Comparison of ENCODE assay signal across 9 cellular contexts in the genomic region with DNA sequence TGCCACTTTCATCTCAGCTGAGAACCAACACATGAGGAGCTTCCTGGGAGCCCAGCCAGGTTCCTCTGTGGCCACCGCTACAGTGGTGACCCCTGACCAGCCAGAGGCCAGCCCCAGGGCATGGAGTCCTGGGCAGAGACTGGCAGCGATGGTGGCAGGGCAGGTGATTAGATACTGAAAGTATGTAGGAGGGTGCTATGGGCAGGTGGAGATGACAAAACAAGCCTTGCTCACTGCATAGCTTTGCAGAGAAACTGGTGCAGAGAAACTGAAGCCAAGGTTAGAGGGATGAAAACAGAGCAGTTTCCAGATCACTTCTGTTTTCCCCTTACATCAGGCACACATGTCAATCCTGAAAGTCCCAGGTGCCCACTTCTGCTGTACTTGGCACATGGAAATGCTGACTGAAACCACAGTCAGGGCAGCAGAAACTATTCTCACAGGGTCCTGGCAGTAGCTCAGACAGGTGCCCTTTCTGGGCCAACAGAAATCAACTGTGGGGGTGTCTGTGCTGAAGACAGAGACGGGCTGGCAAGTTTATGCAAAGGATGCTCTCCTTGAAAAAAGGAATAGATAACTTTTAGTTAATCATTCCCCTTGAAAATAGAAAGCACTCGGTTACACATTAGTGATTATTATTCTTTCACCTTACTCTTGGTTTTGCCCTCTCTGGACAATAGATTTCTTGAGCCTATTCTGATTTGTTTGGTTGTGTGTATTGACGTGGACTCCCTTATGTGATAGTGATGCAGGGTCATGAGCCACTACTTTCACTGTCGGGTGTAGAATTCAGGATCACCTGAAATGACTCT.
A peak's percentile ranks its signal among the peaks of the same experiment; 100 is the strongest.
DNase-seq lines count a peak whose midpoint lies in the region; ATAC-seq and TF ChIP-seq lines count a peak whose summit lies in the region.
"Had no signal": no experiment of that assay in that cellular context is flagged by ENCODE, and none has a peak within 500 bp of the region (broad histone marks: within the 10 kb centered on the region; RNA-seq: fewer than 3 reads in every experiment).

No MANE protein-coding gene starts in this region.

- peak; percentile 94 for ATAC-seq in GM18517 (IDR thresholded peaks at IDR 0.05; ENCODE audit: unreplicated experiment)
- peak; percentile 75 for ATAC-seq in GM21515 (IDR thresholded peaks at IDR 0.05; ENCODE audit: unreplicated experiment)
- peak; percentile 66 for ATAC-seq in HG03469 (IDR thresholded peaks at IDR 0.05; ENCODE audit: unreplicated experiment)

- 46% methylated on average over 6 of the region's 6 CpGs for WGBS in liver

- H3K27ac ChIP-seq in liver (ENCODE audit: low read depth in 1 of 2, low read length in 2 of 2), result no peak overlapping the region

- H3K4me3 ChIP-seq in liver (ENCODE audit: low read depth in 1 of 3, low read length in 3 of 3), result no peak overlapping the region

- H3K9me3 ChIP-seq in liver (ENCODE audit: control insufficient read depth in 4 of 4, low read length in 3 of 4), result no peaks in the 10 kb centered on the region

- no peak for TF ChIP-seq CTCF in liver (IDR thresholded peaks at IDR 0.05; ENCODE audit: low read depth, low read length, missing input control)

- H3K9ac ChIP-seq in liver (ENCODE audit: low read depth in 1 of 2, low read length in 2 of 2), result no peak overlapping the region

- no peaks in the 10 kb centered on the region for H3K36me3 ChIP-seq in liver (ENCODE audit: control insufficient read depth in 4 of 4, insufficient read depth in 3 of 4, low read depth in 1 of 4, low read length in 3 of 4)

- peaks cover 0 to 11% (median 5%) of the 10 kb centered on the region in 4 donors for H3K4me1 ChIP-seq in liver (ENCODE audit: control insufficient read depth in 4 of 4, insufficient read depth in 4 of 4, low read length in 3 of 4)

- H3K27me3 ChIP-seq in liver (ENCODE audit: control insufficient read depth in 4 of 4, insufficient read depth in 4 of 4, low read length in 3 of 4), result no peaks in the 10 kb centered on the region

- DNase-seq in Kasumi-1 (lab: John Stamatoyannopoulos, UW) (no peak), NCI-H146 treated with DMSO at 0.1 percent for 48 hours (lab: John Stamatoyannopoulos, UW; ENCODE audit: unreplicated experiment) (no peak), COR-L47 (lab: John Stamatoyannopoulos, UW) (no peak), activated gamma-delta T cell treated with Interleukin-2 at 50 U/mL for 16 hours (no peak)
- DNase-seq: activated CD4-positive, alpha-beta T cell treated with anti-CD3 and anti-CD28 coated beads, Interleukin-2, amount 50 U/mL, for 48 hours had no signal

- TF ChIP-seq RAD21 in liver (IDR thresholded peaks at IDR 0.05), result peak; percentile 56 to 67

TF ChIP-seq in liver, 16 proteins besides CTCF, POLR2A, EP300 and RAD21:
- TF ChIP-seq, protein P1, sequence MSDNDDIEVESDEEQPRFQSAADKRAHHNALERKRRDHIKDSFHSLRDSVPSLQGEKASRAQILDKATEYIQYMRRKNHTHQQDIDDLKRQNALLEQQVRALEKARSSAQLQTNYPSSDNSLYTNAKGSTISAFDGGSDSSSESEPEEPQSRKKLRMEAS (IDR thresholded peaks at IDR 0.05), result no peak
- TF ChIP-seq RXRA (IDR thresholded peaks at IDR 0.05) (peak; percentile 83 to 86), FOXA1 (IDR thresholded peaks at IDR 0.05) (peak; percentile 20), NR2F2 (IDR thresholded peaks at IDR 0.05) (peak; percentile 58), HNF4A (conservative IDR thresholded peaks at IDR 0.05) (peak; percentile 73 to 76), SP1 (IDR thresholded peaks at IDR 0.05) (peak; percentile 54), HNF4G (IDR thresholded peaks at IDR 0.05) (no peak), GABPA (IDR thresholded peaks at IDR 0.05 in 1 of 2, conservative IDR thresholded peaks at IDR 0.05 in 1 of 2) (no peak), JUND (IDR thresholded peaks at IDR 0.05) (no peak), EGR1 (IDR thresholded peaks at IDR 0.05; ENCODE audit: low read depth in 2 of 2) (no peak), YY1 (IDR thresholded peaks at IDR 0.05) (peak; percentile 84)
TF ChIP-seq in liver: peak in this region for 6.
